ENCODE assay signal across 8 cellular contexts in genomic region chr6:12010635-12011275, GRCh38. TPM values are rescaled to one million over a fixed set of nuclear protein-coding genes. Genes with fewer than 3 reads are reported as not detected.
DNase-seq lines count a peak whose midpoint lies in the region; ATAC-seq and TF ChIP-seq lines count a peak whose summit lies in the region.

No MANE protein-coding gene starts in this region.

- H3K23ac ChIP-seq in trophoblast cell (ENCODE audit: low read length): no peak overlapping the region

- H3K4me3 ChIP-seq in BJ (ENCODE audit: low read depth, low read length) (peak overlapping the region; percentile 69), trophoblast cell (ENCODE audit: low read depth, low read length) (peak overlapping the region; percentile 71)

- peaks cover 2 to 7% of the 10 kb centered on the region in 2 experiments for H3K4me1 ChIP-seq in trophoblast cell (ENCODE audit: control insufficient read depth in 1 of 2, insufficient read depth in 2 of 2, low read length in 2 of 2)

- CTCF ChIA-PET in BJ (lab: Yijun Ruan, JAX): interaction anchor here (0.6 to 1.6 kb wide), 5 partner anchors 90 to 801 kb away, joined by 4 to 6 read pairs (median 4); no protein-coding TSS in a partner anchor

- H4K91ac ChIP-seq in trophoblast cell (ENCODE audit: low read depth, low read length): peak overlapping the region; percentile 87

- H3K18ac ChIP-seq in trophoblast cell (ENCODE audit: low read length): peak overlapping the region; percentile 88

- no peaks in the 10 kb centered on the region for H3K9me3 ChIP-seq in trophoblast cell (ENCODE audit: insufficient read depth, low read depth, low read length)

- H3K79me1 ChIP-seq in trophoblast cell (ENCODE audit: low read length): peaks cover 23% of the 10 kb centered on the region

- peaks cover 16% of the 10 kb centered on the region for H3K79me2 ChIP-seq in trophoblast cell (ENCODE audit: control insufficient read depth, insufficient read depth, low read length, poor library complexity)

- H3K4me2 ChIP-seq in trophoblast cell (ENCODE audit: low read length): peak overlapping the region; percentile 88

- H4K8ac ChIP-seq in trophoblast cell (ENCODE audit: low read depth, low read length): peak overlapping the region; percentile 86

- H3K36me3 ChIP-seq in BJ (ENCODE audit: control insufficient read depth, insufficient read depth, low read length) (no peaks in the 10 kb centered on the region), trophoblast cell (ENCODE audit: control insufficient read depth in 1 of 2, insufficient read depth in 2 of 2, low read length in 2 of 2) (peaks cover 0 to 3% of the 10 kb centered on the region in 2 experiments)

- intact Hi-C loops in head of caudate nucleus (cut with DNase I): loop anchor here (5.0 kb wide), 1 partner anchor 473 kb away; the partner anchor contains the start of gene TMEM170B

- no CpG with 5 or more reads among the region's 22 CpGs for WGBS in trophoblast cell (ENCODE audit: extremely low coverage, insufficient coverage, insufficient read length)

- peak overlapping the region; percentile 95 for H2BK5ac ChIP-seq in trophoblast cell (ENCODE audit: low read depth, low read length, poor library complexity)

- H2BK12ac ChIP-seq in trophoblast cell (ENCODE audit: low read length): peak overlapping the region; percentile 46

- H3K27me3 ChIP-seq in BJ (ENCODE audit: control insufficient read depth, insufficient read depth, low read length): no peaks in the 10 kb centered on the region
- H3K27me3 ChIP-seq in trophoblast cell (ENCODE audit: insufficient read depth, low read length): no peaks in the 10 kb centered on the region

- peak overlapping the region; percentile 87 for H3K9ac ChIP-seq in trophoblast cell (ENCODE audit: low read length)

- H3K14ac ChIP-seq in trophoblast cell (ENCODE audit: low read length): peak overlapping the region; percentile 75

- peak overlapping the region; percentile 96 for H2BK120ac ChIP-seq in trophoblast cell (ENCODE audit: insufficient read depth, low read length, poor library complexity)

- peak; percentile 22 for ATAC-seq in GM18519 (IDR thresholded peaks at IDR 0.05; ENCODE audit: low FRiP score, unreplicated experiment)
- ATAC-seq in HG02970 (IDR thresholded peaks at IDR 0.05; ENCODE audit: low FRiP score, unreplicated experiment): peak; percentile 36

- H3K27ac ChIP-seq in trophoblast cell (ENCODE audit: low read depth, low read length): peak overlapping the region; percentile 91

- H4K12ac ChIP-seq in trophoblast cell (ENCODE audit: low read depth, low read length): no peak overlapping the region

- no peak for DNase-seq in BJ (ENCODE audit: low read depth)
- DNase-seq in NCI-H2029 treated with DMSO at 0.1 percent for 48 hours (lab: John Stamatoyannopoulos, UW): peak; percentile 94
- peak; percentile 76 for DNase-seq in activated CD8-positive, alpha-beta memory T cell treated with anti-CD3 and anti-CD28 coated beads, Interleukin-2, amount 50 U/mL, for 48 hours
- DNase-seq in head of caudate nucleus: peak; percentile 39 to 84 (median 66)
- peak in 1 of 2 donors; percentile 55 for DNase-seq in trophoblast cell
- DNase-seq in hippocampal formation (lab: John Stamatoyannopoulos, UW): no peak

- H3K4ac ChIP-seq in trophoblast cell (ENCODE audit: low read depth, low read length): peak overlapping the region; percentile 78

- H2AFZ ChIP-seq in trophoblast cell (ENCODE audit: insufficient read depth, low read length, poor library complexity): peak overlapping the region; percentile 71

- no peak for TF ChIP-seq CTCF in BJ (IDR thresholded peaks at IDR 0.05; ENCODE audit: insufficient read depth, low read depth, low read length)

- POLR2A ChIA-PET in BJ (lab: Charles Lee): no interaction called here

- H2AK5ac ChIP-seq in trophoblast cell (ENCODE audit: low read length): peak overlapping the region; percentile 55

RNA-seq across cellular contexts. Expression of gene HIVEP1, which starts 1.4 kb away (rescaled TPM):
- 13.6 and 17.1 TPM in 2 replicates for polyA plus RNA-seq in BJ (2011; rRNA removed)
- 27.5 and 30.0 TPM in 2 replicates for polyA minus RNA-seq in BJ (2011; rRNA and poly(A)+ RNA removed)
- 14.7 and 15.4 TPM in 2 replicates for polyA plus RNA-seq in trophoblast cell (2013)

Comparison
In these comparisons a context has a peak if more than half of its experiments do, and no peak if none do; other contexts are left out.
1. DNase-seq: peak in NCI-H2029 treated with DMSO at 0.1 percent for 48 hours (single experiment), activated CD8-positive, alpha-beta memory T cell treated with anti-CD3 and anti-CD28 coated beads, Interleukin-2, amount 50 U/mL, for 48 hours (single experiment) and head of caudate nucleus (42 of 42); none in BJ (single experiment) and hippocampal formation (0 of 2).